Comparison of ENCODE assay signal across 20 cellular contexts in the genomic region with DNA sequence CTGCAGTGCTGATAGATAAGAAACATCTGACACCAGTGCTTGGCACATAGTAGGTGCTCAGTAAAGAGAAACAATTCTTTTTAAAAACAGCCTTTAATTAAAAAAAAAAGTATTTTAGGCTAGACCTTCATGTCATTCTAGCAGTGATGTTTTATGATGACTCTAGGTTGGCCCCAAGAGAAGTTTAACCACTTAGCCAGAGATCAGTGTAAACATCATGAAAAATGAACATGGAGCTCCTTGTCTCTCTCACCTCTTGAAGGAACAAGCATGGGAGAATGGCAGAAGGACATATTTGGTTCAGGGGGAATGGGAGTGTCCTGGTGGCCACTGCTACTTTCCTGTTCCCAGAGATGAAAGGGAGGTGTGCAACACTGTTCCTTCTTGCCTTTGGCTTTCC.
"Had no signal": no experiment of that assay in that cellular context is flagged by ENCODE, and none has a peak within 500 bp of the region (broad histone marks: within the 10 kb centered on the region; RNA-seq: fewer than 3 reads in every experiment).

No MANE protein-coding gene starts in this region.

- H3K4me1 ChIP-seq: left lung, lower lobe of right lung, right atrium auricular region had no signal

- DNase-seq: effector memory CD8-positive, alpha-beta T cell; gastrocnemius medialis; glutamatergic neuron; immature natural killer cell; left lung; lower lobe of right lung; midbrain; sigmoid colon; stimulated activated CD4-positive, alpha-beta T cell treated with anti-CD3 and anti-CD28 coated beads, Interleukin-2, amount 100 ng/mL, for 24 hours; stimulated activated CD4-positive, alpha-beta T cell treated with anti-CD3 and anti-CD28 coated beads, Interleukin-4, amount 100 ng/mL, for 4 hours; stimulated activated naive CD4-positive, alpha-beta T cell; stomach; substantia nigra; transverse colon had no signal

- H3K27ac ChIP-seq: epithelial cell of prostate, esophagus muscularis mucosa, gastrocnemius medialis, lower lobe of right lung, right atrium auricular region, sigmoid colon, stomach had no signal

- ATAC-seq: effector memory CD8-positive, alpha-beta T cell; lower lobe of right lung; natural killer cell treated with Interleukin-12 subunit alpha and Interleukin-12 subunit beta and Interleukin-15 and Interleukin-18, amount 100 ng/mL, for 72 hours had no signal

- H3K36me3 ChIP-seq: esophagus muscularis mucosa, gastrocnemius medialis, left lung, lower lobe of right lung, right atrium auricular region, sigmoid colon, stomach, thoracic aorta, transverse colon had no signal

- H3K4me3 ChIP-seq: esophagus muscularis mucosa, gastrocnemius medialis, left lung, lower lobe of right lung, right atrium auricular region, sigmoid colon, skin epidermis, stomach, thoracic aorta, transverse colon had no signal

- H3K27me3 ChIP-seq: esophagus muscularis mucosa, gastrocnemius medialis, left lung, right atrium auricular region, sigmoid colon, stomach, transverse colon had no signal

- H3K9me3 ChIP-seq: esophagus muscularis mucosa, gastrocnemius medialis, lower lobe of right lung, right atrium auricular region, sigmoid colon, stomach, thoracic aorta, transverse colon had no signal
